Comparison of ENCODE assay signal across 20 cellular contexts in the genomic region with DNA sequence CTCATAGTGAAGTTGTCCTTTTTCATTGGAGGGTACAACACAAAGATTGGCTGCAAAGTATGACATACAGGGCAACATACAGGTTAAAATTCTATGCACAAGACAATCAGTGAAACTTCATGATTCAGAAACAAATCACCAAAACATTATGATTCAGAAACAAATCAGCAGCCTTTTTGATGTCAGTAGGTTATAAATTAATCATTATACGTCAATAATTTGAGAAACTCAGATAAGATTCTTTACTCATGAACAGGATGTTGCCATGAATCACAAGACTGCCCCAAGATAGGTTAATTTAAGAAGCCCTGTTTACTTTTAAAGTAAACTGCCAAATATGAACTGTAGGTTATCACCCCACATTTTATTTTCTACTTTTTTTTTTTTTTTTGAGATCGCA.
DNase-seq lines count a peak whose midpoint lies in the region; TF ChIP-seq lines count a peak whose summit lies in the region.
"Had no signal": no experiment of that assay in that cellular context is flagged by ENCODE, and none has a peak within 500 bp of the region (broad histone marks: within the 10 kb centered on the region; RNA-seq: fewer than 3 reads in every experiment).

No MANE protein-coding gene starts in this region.

- WGBS in mesendoderm (ENCODE audit: extremely low coverage, insufficient coverage, low lambda C conversion rate), result no CpG with 5 or more reads among the region's 2 CpGs

- H2BK15ac ChIP-seq in mesendoderm (replicated peaks; ENCODE audit: low read depth), result no peak overlapping the region

- H2BK120ac ChIP-seq in mesendoderm (ENCODE audit: low read depth, low read length), result no peak overlapping the region

- H3K4me3 Mint-ChIP-seq in Calu3 (ENCODE audit: low read depth, unreplicated experiment), result peak overlapping the region; percentile 46
- H3K4me3 Mint-ChIP-seq: CD8-positive, alpha-beta memory T cell; neural progenitor cell had no signal

- no peaks in the 10 kb centered on the region for H3K27me3 Mint-ChIP-seq in Calu3 (ENCODE audit: unreplicated experiment)

- H3K4ac ChIP-seq in mesendoderm (ENCODE audit: low read depth, low read length), result no peak overlapping the region

- H3K9ac ChIP-seq in mesendoderm (ENCODE audit: low read length), result no peak overlapping the region
- H3K9ac ChIP-seq: neural progenitor cell had no signal

- no peak overlapping the region for H3K4me3 ChIP-seq in cardiac fibroblast (replicated peaks in 1 of 2; ENCODE audit: low read depth in 2 of 2, low read length in 2 of 2)
- no peak overlapping the region for H3K4me3 ChIP-seq in kidney epithelial cell (ENCODE audit: low read depth, low read length)
- no peak overlapping the region for H3K4me3 ChIP-seq in mesendoderm (ENCODE audit: low read length)
- H3K4me3 ChIP-seq: mucosa of descending colon, neural progenitor cell, spleen, testis had no signal

- no peak overlapping the region for H2AK5ac ChIP-seq in mesendoderm (ENCODE audit: low read length)

- no peak overlapping the region for H3K56ac ChIP-seq in mesendoderm (ENCODE audit: low read length)

- H3K18ac ChIP-seq in mesendoderm (ENCODE audit: low read length), result no peak overlapping the region

- peaks cover 3% of the 10 kb centered on the region for H3K9me3 Mint-ChIP-seq in Calu3 (ENCODE audit: low read depth, unreplicated experiment)
- H3K9me3 Mint-ChIP-seq: neural progenitor cell had no signal

- BruUV-seq in Calu3 (replicated peaks; lab: Mats Ljungman, UMichigan), result no TSS peak

- H3K4me1 ChIP-seq in mesendoderm (ENCODE audit: control insufficient read depth, low read depth, low read length), result no peaks in the 10 kb centered on the region
- H3K4me1 ChIP-seq: neural progenitor cell, spleen, testis had no signal

- CTCF ChIA-PET in Calu3 (lab: Charles Lee), result interaction anchor here (0.7 kb wide), 1 partner anchor 35 kb away, joined by 4 read pairs; no protein-coding TSS in a partner anchor

- no peak overlapping the region for H3K23ac ChIP-seq in mesendoderm (ENCODE audit: low read length)

- H3K4me2 ChIP-seq in mesendoderm (ENCODE audit: low read length), result no peak overlapping the region
- H3K4me2 ChIP-seq: neural progenitor cell had no signal

- H3K79me2 ChIP-seq in mesendoderm (ENCODE audit: control insufficient read depth, insufficient read depth, low read length), result no peaks in the 10 kb centered on the region

- H3K79me1 ChIP-seq in mesendoderm (ENCODE audit: low read length), result no peaks in the 10 kb centered on the region

- H3K4me1 Mint-ChIP-seq in Calu3 (ENCODE audit: low read depth, unreplicated experiment), result peaks cover 40% of the 10 kb centered on the region
- H3K4me1 Mint-ChIP-seq: CD8-positive, alpha-beta memory T cell; neural progenitor cell had no signal

- H4K8ac ChIP-seq in mesendoderm (ENCODE audit: low read depth, low read length), result no peak overlapping the region

- TF ChIP-seq CTCF in Calu3 (IDR thresholded peaks at IDR 0.05; ENCODE audit: unreplicated experiment), result no peak
- no peak for TF ChIP-seq CTCF in cardiac fibroblast (IDR thresholded peaks at IDR 0.05; ENCODE audit: low read depth, low read length)
- no peak for TF ChIP-seq CTCF in kidney epithelial cell (IDR thresholded peaks at IDR 0.05; ENCODE audit: insufficient read depth, low read length, poor library complexity, severe bottlenecking)

- DNase-seq in Calu3 (no peak), NCI-H226 (peak; percentile 63), cardiac fibroblast (ENCODE audit: low read depth in 2 of 2) (peak; percentile 32 to 77), kidney epithelial cell (ENCODE audit: low read depth) (peak; percentile 9), mesendoderm (no peak), NCI-H1105 (lab: John Stamatoyannopoulos, UW) (no peak), amygdala (lab: John Stamatoyannopoulos, UW) (no peak)
- no peak for DNase-seq in stimulated activated CD4-positive, alpha-beta T cell treated with anti-CD3 and anti-CD28 coated beads, Interleukin-12 subunit alpha, Interleukin-12 subunit beta, amount 100 ng/mL, for 4 hours
- DNase-seq: activated CD4-positive, alpha-beta T cell treated with anti-CD3 and anti-CD28 coated beads, Interleukin-2, amount 50 U/mL, for 1 hour; activated CD8-positive, alpha-beta memory T cell treated with anti-CD3 and anti-CD28 coated beads, Interleukin-2, amount 50 U/mL, for 4 hours; activated naive CD4-positive, alpha-beta T cell treated with Interleukin-2 at 50 U/mL for 16 hours; aorta; CD8-positive, alpha-beta memory T cell; DMS79; mucosa of descending colon; NCI-H1048; NCI-H2029 treated with DMSO at 0.1 percent for 48 hours; spleen; testis had no signal

- peaks cover 7% of the 10 kb centered on the region for H3K36me3 Mint-ChIP-seq in Calu3 (ENCODE audit: insufficient read depth, unreplicated experiment)
- H3K36me3 Mint-ChIP-seq: CD8-positive, alpha-beta memory T cell; neural progenitor cell had no signal

- intact Hi-C loops in Calu3 (cut with micrococcal nuclease; ENCODE audit: unreplicated experiment), result loop anchor here (5.0 kb wide), 2 partner anchors 96 to 149 kb away; no protein-coding TSS in a partner anchor

- H3K36me3 ChIP-seq in kidney epithelial cell (ENCODE audit: control insufficient read depth, insufficient read depth, low read length), result no peaks in the 10 kb centered on the region
- H3K36me3 ChIP-seq in mesendoderm (ENCODE audit: control insufficient read depth, insufficient read depth, low read length), result no peaks in the 10 kb centered on the region
- H3K36me3 ChIP-seq: neural progenitor cell, spleen had no signal

- H3K27ac ChIP-seq in mesendoderm (ENCODE audit: low read depth, low read length), result no peak overlapping the region
- H3K27ac ChIP-seq: neural progenitor cell, spleen, testis had no signal

- H3K27me3 ChIP-seq in kidney epithelial cell (ENCODE audit: control insufficient read depth, insufficient read depth, low read length) (no peaks in the 10 kb centered on the region), mesendoderm (ENCODE audit: insufficient read depth, low read length, poor library complexity) (no peaks in the 10 kb centered on the region)
- H3K27me3 ChIP-seq: neural progenitor cell, spleen, testis had no signal

- H4K5ac ChIP-seq in mesendoderm (ENCODE audit: low read length), result no peak overlapping the region

- peak overlapping the region; percentile 88 for H3K27ac Mint-ChIP-seq in Calu3 (ENCODE audit: unreplicated experiment)
- H3K27ac Mint-ChIP-seq: CD8-positive, alpha-beta memory T cell; neural progenitor cell had no signal

- no peak overlapping the region for H2BK5ac ChIP-seq in mesendoderm (ENCODE audit: low read length)

Comparison
In these comparisons a context has a peak if more than half of its experiments do, and no peak if none do; other contexts are left out.
1. DNase-seq: peak in NCI-H226 (single experiment), cardiac fibroblast (2 of 2) and kidney epithelial cell (single experiment); none in Calu3 (single experiment), mesendoderm (single experiment), NCI-H1105 (single experiment), stimulated activated CD4-positive, alpha-beta T cell treated with anti-CD3 and anti-CD28 coated beads, Interleukin-12 subunit alpha, Interleukin-12 subunit beta, amount 100 ng/mL, for 4 hours (single experiment) and amygdala (0 of 56).